Comparison of ENCODE assay signal across 18 cellular contexts in genomic region chrX:151828434-151829080, GRCh38.
DNase-seq lines count a peak whose midpoint lies in the region; TF ChIP-seq lines count a peak whose summit lies in the region.
"Had no signal": no experiment of that assay in that cellular context is flagged by ENCODE, and none has a peak within 500 bp of the region (broad histone marks: within the 10 kb centered on the region; RNA-seq: fewer than 3 reads in every experiment).

No MANE protein-coding gene starts in this region.

- no peaks in the 10 kb centered on the region for H4K20me1 ChIP-seq in PC-9 (ENCODE audit: insufficient read depth)

- intact Hi-C loops in PC-9 (cut with micrococcal nuclease; ENCODE audit: unreplicated experiment): no loop called here

- H3K4me3 ChIP-seq in PC-9: no peak overlapping the region

- H3K27me3 ChIP-seq in PC-9 (ENCODE audit: insufficient read depth, low read depth): no peaks in the 10 kb centered on the region

- H3K36me3 ChIP-seq in PC-9 (ENCODE audit: low read depth): no peaks in the 10 kb centered on the region

- DNase-seq in EH (ENCODE audit: low read depth) (peak; percentile 8), PC-9 (no peak), dermis blood vessel endothelial cell (peak; percentile 3), iris pigment epithelial cell (ENCODE audit: low read depth) (peak; percentile 11), ureter (ENCODE audit: low spot score) (no peak), AG08396 (ENCODE audit: low spot score) (no peak), AG08395 (ENCODE audit: low spot score) (no peak)
- no peak for DNase-seq in effector CD4-positive, alpha-beta T cell
- DNase-seq: C1 segment of cervical spinal cord, H9, IMR-90, Karpas-422, NCI-H1092 treated with DMSO at 0.1 percent for 48 hours, NCI-H2081, NCI-H510A, NCI-H774, OCI-M1, SIG-M5 had no signal

- H3K27ac ChIP-seq in PC-9: no peak overlapping the region

- peaks cover 54% of the 10 kb centered on the region for H3K4me1 ChIP-seq in PC-9 (replicated peaks; ENCODE audit: insufficient read depth)

- H3K9me2 ChIP-seq in PC-9 (ENCODE audit: insufficient read depth): no peaks in the 10 kb centered on the region

- H2AFZ ChIP-seq in PC-9: no peak overlapping the region

- no peaks in the 10 kb centered on the region for H3K9me3 ChIP-seq in PC-9 (ENCODE audit: insufficient read depth, low read depth)

- CTCF ChIA-PET in PC-9 (lab: Charles Lee): no interaction called here

- H3K79me2 ChIP-seq in PC-9 (ENCODE audit: low read depth): no peaks in the 10 kb centered on the region

- BruUV-seq in PC-9 (replicated peaks; lab: Mats Ljungman, UMichigan): no TSS peak

- TF ChIP-seq CTCF in PC-9 (conservative IDR thresholded peaks at IDR 0.05): no peak

- H3K4me2 ChIP-seq in PC-9: peak overlapping the region; percentile 14

- POLR2A ChIA-PET in PC-9 (lab: Charles Lee; ENCODE audit: unreplicated experiment): no interaction called here

- peaks cover 29% of the 10 kb centered on the region for H3F3A ChIP-seq in PC-9 (ENCODE audit: insufficient read depth, low read depth)

Comparison
In these comparisons a context has a peak if more than half of its experiments do, and no peak if none do; other contexts are left out.
1. DNase-seq: peak in EH (single experiment), dermis blood vessel endothelial cell (single experiment) and iris pigment epithelial cell (single experiment); none in PC-9 (0 of 2), ureter (single experiment), AG08396 (single experiment), effector CD4-positive, alpha-beta T cell (single experiment) and AG08395 (single experiment).